In genomic region chr7:155021699-155022145, GRCh38 we compare ENCODE assay signal across 31 cellular contexts. TPM values are rescaled to one million over a fixed set of nuclear protein-coding genes. Genes with fewer than 3 reads are reported as not detected.
"Had no signal": no experiment of that assay in that cellular context is flagged by ENCODE, and none has a peak within 500 bp of the region (broad histone marks: within the 10 kb centered on the region; RNA-seq: fewer than 3 reads in every experiment).

No MANE protein-coding gene starts in this region.

- H3K36me3 ChIP-seq: cardiac muscle cell, Peyer's patch had no signal

- H3K27me3 ChIP-seq: cardiac muscle cell, Peyer's patch had no signal

- H3K4me1 ChIP-seq: Peyer's patch had no signal

- H3K9me3 ChIP-seq: Peyer's patch had no signal

- H3K4me3 ChIP-seq: cardiac muscle cell, Peyer's patch had no signal

- ATAC-seq: activated naive CD8-positive, alpha-beta T cell treated with anti-CD3 and anti-CD28 coated beads, Interleukin-2, amount 50 U/mL, for 24 hours; activated T-cell treated with anti-CD3 and anti-CD28 coated beads, Interleukin-2, amount 50 U/mL, for 4 hours; PC-3; Right ventricle myocardium inferior had no signal

- DNase-seq: activated B cell treated with CpG ODN at 0.5 μM for 24 hours; activated CD4-positive, alpha-beta memory T cell treated with anti-CD3 and anti-CD28 coated beads for 36 hours; activated CD4-positive, alpha-beta T cell treated with anti-CD3 and anti-CD28 coated beads for 4 hours; activated CD4-positive, alpha-beta T cell treated with anti-CD3 and anti-CD28 coated beads, Interleukin-2, amount 50 U/mL, for 1 hour; activated CD4-positive, CD25-positive, alpha-beta regulatory T cell treated with anti-CD3 and anti-CD28 coated beads, Interleukin-2, amount 50 U/mL, for 72 hours; activated CD8-positive, alpha-beta memory T cell treated with anti-CD3 and anti-CD28 coated beads, Interleukin-2, amount 50 U/mL, for 4 hours; activated effector memory CD4-positive, alpha-beta T cell treated with Interleukin-2 at 50 U/mL for 16 hours; activated naive CD4-positive, alpha-beta T cell treated with anti-CD3 and anti-CD28 coated beads, Interleukin-2, amount 10 ng/mL, durations not matched to agents 7 days and 5 days; activated naive CD8-positive, alpha-beta T cell treated with anti-CD3 and anti-CD28 coated beads, Interleukin-2, amount 50 U/mL, for 24 hours; activated T-cell treated with anti-CD3 and anti-CD28 coated beads for 4 hours; activated T-cell treated with anti-CD3 and anti-CD28 coated beads, Interleukin-2, amount 50 U/mL, for 4 hours; anterior cingulate cortex; Kasumi-1; NCI-H1105; NCI-H1417 treated with DMSO at 0.1 percent for 48 hours; NCI-H187 treated with DMSO at 0.1 percent for 48 hours; NCI-H2081; NCI-H226; NCI-H446 treated with DMSO at 0.1 percent for 48 hours; PC-3; Peyer's patch; SIG-M5; SW 1271; T-helper 1 cell; T-helper 2 cell; T-helper 9 cell had no signal

- H3K27ac ChIP-seq: cardiac muscle cell, Peyer's patch, RWPE1, VCaP had no signal

RNA-seq across cellular contexts. Expression of gene HTR5A, which starts 48.4 kb away (rescaled TPM):
- total RNA-seq: activated B cell treated with CpG ODN at 0.5 μM for 24 hours; activated CD4-positive, alpha-beta memory T cell treated with anti-CD3 and anti-CD28 coated beads for 36 hours; activated T-cell treated with anti-CD3 and anti-CD28 coated beads, Interleukin-2, amount 50 U/mL, for 4 hours; cardiac muscle cell; chondrocyte; PC-3; Peyer's patch; Right ventricle myocardium inferior had no signal
- polyA plus RNA-seq: cardiac muscle cell had no signal
